ENCODE assay signal across 8 cellular contexts in genomic region chr4:73606465-73606974, GRCh38. TPM values are rescaled to one million over a fixed set of nuclear protein-coding genes. Genes with fewer than 3 reads are reported as not detected.
A peak's percentile ranks its signal among the peaks of the same experiment; 100 is the strongest.
DNase-seq lines count a peak whose midpoint lies in the region; ATAC-seq, FAIRE-seq and TF ChIP-seq lines count a peak whose summit lies in the region.

No MANE protein-coding gene starts in this region.

- ATAC-seq in GM21825 (IDR thresholded peaks at IDR 0.05; ENCODE audit: unreplicated experiment) = peak; percentile 81
- peak; percentile 63 for ATAC-seq in activated B cell treated with CpG ODN at 0.5 μM for 24 hours (ENCODE audit: low read depth)

- peak overlapping the region; percentile 65 for H3K27ac Mint-ChIP-seq in activated B cell treated with CpG ODN at 0.5 μM for 24 hours

- H3K36me3 Mint-ChIP-seq in activated B cell treated with CpG ODN at 0.5 μM for 24 hours (ENCODE audit: low read depth) = no peaks in the 10 kb centered on the region

- no peak for TF ChIP-seq POLR2A in GM12891 (IDR thresholded peaks at IDR 0.05; ENCODE audit: low read depth, low read length)

- intact Hi-C loops in activated B cell treated with CpG ODN at 0.5 μM for 24 hours (cut with micrococcal nuclease) = loop anchor here (1.0 kb wide), 2 partner anchors 14 to 16 kb away; partner anchors contain the start of gene RASSF6

- H3K4me1 ChIP-seq in MM.1S (ENCODE audit: low read length) = peaks cover 61% of the 10 kb centered on the region

- DNase-seq in GM12891 (ENCODE audit: insufficient read length, low spot score) = no peak
- DNase-seq in MM.1S = peak; percentile 89
- no peak for DNase-seq in activated B cell treated with CpG ODN at 0.5 μM for 24 hours
- DNase-seq in NCI-H524 (lab: John Stamatoyannopoulos, UW) = no peak
- DNase-seq in activated CD4-positive, CD25-positive, alpha-beta regulatory T cell treated with anti-CD3 and anti-CD28 coated beads, Interleukin-2, amount 50 U/mL, for 72 hours = no peak
- no peak for DNase-seq in stimulated activated naive CD4-positive, alpha-beta T cell (lab: John Stamatoyannopoulos, UW)
- DNase-seq in glomerular visceral epithelial cell (ENCODE audit: extremely low spot score) = no peak

- FAIRE-seq in GM12891 (lab: Jason Lieb, UNC) = peak; percentile 74

- peaks cover 45% of the 10 kb centered on the region for H3K4me1 Mint-ChIP-seq in activated B cell treated with CpG ODN at 0.5 μM for 24 hours

- H3K4me3 Mint-ChIP-seq in activated B cell treated with CpG ODN at 0.5 μM for 24 hours = peak overlapping the region; percentile 4

- H3K4me2 ChIP-seq in MM.1S (ENCODE audit: low read depth, low read length) = peak overlapping the region; percentile 78

- TF ChIP-seq CTCF in MM.1S (IDR thresholded peaks at IDR 0.05; ENCODE audit: low read length) (no peak), activated B cell treated with CpG ODN at 0.5 μM for 24 hours (IDR thresholded peaks at IDR 0.05) (no peak)

- peak overlapping the region; percentile 35; the same call in 1 of the 2 replicates for H2AFZ ChIP-seq in MM.1S (ENCODE audit: low read length)

- H3K9me3 Mint-ChIP-seq in activated B cell treated with CpG ODN at 0.5 μM for 24 hours = no peaks in the 10 kb centered on the region

- H3K79me2 ChIP-seq in MM.1S (ENCODE audit: low read length) = no peaks in the 10 kb centered on the region

- no peaks in the 10 kb centered on the region for H4K20me1 ChIP-seq in MM.1S (ENCODE audit: insufficient read depth, low read length)

- H3K4me3 ChIP-seq in MM.1S (ENCODE audit: low read length) = peak overlapping the region; percentile 37

- H3K27me3 ChIP-seq in MM.1S (replicated peaks; ENCODE audit: insufficient read depth, low read length) = no peaks in the 10 kb centered on the region

- no peaks in the 10 kb centered on the region for H3K27me3 Mint-ChIP-seq in activated B cell treated with CpG ODN at 0.5 μM for 24 hours

- H3K9me3 ChIP-seq in MM.1S (replicated peaks; ENCODE audit: insufficient read depth, low read length) = no peaks in the 10 kb centered on the region

- CTCF ChIA-PET in activated B cell treated with CpG ODN at 0.5 μM for 24 hours (lab: Charles Lee) = interaction anchor here (0.6 to 1.4 kb wide), 2 partner anchors 10 to 11 kb away, joined by 3 read pairs; no protein-coding TSS in a partner anchor

- POLR2A ChIA-PET in activated B cell treated with CpG ODN at 0.5 μM for 24 hours (lab: Charles Lee) = interaction anchor here (0.7 to 1.0 kb wide), 4 partner anchors 10 to 36 kb away, joined by 3 to 9 read pairs (median 8); no protein-coding TSS in a partner anchor

- H3K27ac ChIP-seq in MM.1S (ENCODE audit: low read length) = peak overlapping the region; percentile 90

- H3K36me3 ChIP-seq in MM.1S (replicated peaks; ENCODE audit: insufficient read depth, low read length) = no peaks in the 10 kb centered on the region

- peak overlapping the region; percentile 53 for H3K9ac ChIP-seq in MM.1S (ENCODE audit: low read length)

- peaks cover 22% of the 10 kb centered on the region for H3F3A ChIP-seq in MM.1S (ENCODE audit: insufficient read depth, low read length)

- H3K9me2 ChIP-seq in MM.1S (replicated peaks; ENCODE audit: insufficient read depth, low read length) = no peaks in the 10 kb centered on the region

TF ChIP-seq in GM12891, 5 proteins besides CTCF, POLR2A, EP300 and RAD21:
- TF ChIP-seq POLR2AphosphoS5 (IDR thresholded peaks at IDR 0.05; ENCODE audit: low read depth, low read length) (no peak), SPI1 (IDR thresholded peaks at IDR 0.05; ENCODE audit: low read depth, low read length) (peak; percentile 88)

RNA-seq across cellular contexts. Expression of gene RASSF6, which starts 13.7 kb away (rescaled TPM):
- polyA plus RNA-seq in GM12891 (2012; ENCODE audit: low read depth, missing spikeins) = 0.21 TPM
- 4.0 TPM in 2 replicates for total RNA-seq in activated B cell treated with CpG ODN at 0.5 μM for 24 hours
